1 cellular context compared by ENCODE assay signal in genomic region chr4:38130884-38131283, GRCh38.
TF ChIP-seq lines count a peak whose summit lies in the region.

No MANE protein-coding gene starts in this region.

TF ChIP-seq in GM12878, 131 proteins besides CTCF, POLR2A, EP300 and RAD21 (continued from another document):
- TF ChIP-seq ZBTB4 (CRISPR knock-in tag; IDR thresholded peaks at IDR 0.05): peak; percentile 78
- TF ChIP-seq TARDBP (IDR thresholded peaks at IDR 0.05; ENCODE audit: borderline replicate concordance): no peak
- TF ChIP-seq WRNIP1 (IDR thresholded peaks at IDR 0.05; ENCODE audit: borderline replicate concordance, low read depth, low read length): no peak
- no peak for TF ChIP-seq IKZF1 (conservative IDR thresholded peaks at IDR 0.05)
- 0 out of 2 replicates have a peak, but pooled peaks have one; percentile 3 for TF ChIP-seq BACH1 (IDR thresholded peaks at IDR 0.05; ENCODE audit: borderline replicate concordance)
- TF ChIP-seq CHD2 (IDR thresholded peaks at IDR 0.05; ENCODE audit: borderline replicate concordance, low read depth, low read length): no peak
- no peak for TF ChIP-seq FOXM1 (IDR thresholded peaks at IDR 0.05; ENCODE audit: low read depth, low read length)
- 0 out of 2 replicates have a peak, but pooled peaks have one; percentile 15 for TF ChIP-seq SMARCA5 (IDR thresholded peaks at IDR 0.05)
